Comparison of ENCODE assay signal across 15 cellular contexts in the genomic region with DNA sequence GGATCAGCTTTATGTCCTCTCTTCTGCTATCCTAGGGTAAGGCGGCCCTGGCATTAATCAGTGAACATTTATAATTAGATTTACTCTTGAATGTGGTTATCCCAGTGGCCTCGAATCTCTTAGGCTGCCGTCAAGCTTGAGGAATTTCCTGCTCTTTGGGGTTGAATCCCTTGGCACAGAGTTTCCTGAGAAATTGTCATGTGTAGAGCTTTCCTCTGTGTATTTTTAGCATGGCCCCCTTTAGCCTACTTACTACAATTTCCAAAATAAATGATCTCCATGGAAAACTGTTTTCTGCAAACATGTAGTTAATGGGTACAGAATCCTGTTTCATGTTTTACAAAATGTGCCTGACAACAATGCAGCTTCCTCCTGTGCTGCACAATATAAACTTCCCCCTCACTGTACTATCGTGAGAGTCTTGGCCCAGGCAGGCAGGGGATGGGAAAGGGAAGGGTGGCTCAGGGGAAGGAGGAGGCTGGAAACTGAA. TPM values are rescaled to one million over a fixed set of nuclear protein-coding genes. Genes with fewer than 3 reads are reported as not detected.
DNase-seq lines count a peak whose midpoint lies in the region; ATAC-seq and TF ChIP-seq lines count a peak whose summit lies in the region.
"Had no signal": no experiment of that assay in that cellular context is flagged by ENCODE, and none has a peak within 500 bp of the region (broad histone marks: within the 10 kb centered on the region; RNA-seq: fewer than 3 reads in every experiment).

No MANE protein-coding gene starts in this region.

- ATAC-seq in gastroesophageal sphincter (peak; percentile 60), psoas muscle (peak in 1 of 4 donors; percentile 15)
- ATAC-seq: GM12878 had no signal

- H3K36me3 ChIP-seq in BLaER1 (peaks cover 92% of the 10 kb centered on the region), gastroesophageal sphincter (no peaks in the 10 kb centered on the region), psoas muscle (ENCODE audit: insufficient read depth in 1 of 2, low read depth in 1 of 2) (no peaks in the 10 kb centered on the region)
- H3K36me3 ChIP-seq in effector memory CD4-positive, alpha-beta T cell (ENCODE audit: control insufficient read depth, insufficient read depth, low read length), result no peaks in the 10 kb centered on the region
- H3K36me3 ChIP-seq: upper lobe of left lung had no signal

- H3K9me3 ChIP-seq in BLaER1 (no peaks in the 10 kb centered on the region), gastroesophageal sphincter (no peaks in the 10 kb centered on the region), psoas muscle (no peaks in the 10 kb centered on the region)
- H3K9me3 ChIP-seq in effector memory CD4-positive, alpha-beta T cell (ENCODE audit: control insufficient read depth, low read length), result no peaks in the 10 kb centered on the region
- H3K9me3 ChIP-seq: upper lobe of left lung had no signal

- H3K4me3 ChIP-seq in BLaER1, result 0 out of 2 replicates have a peak overlapping the region, but pooled peaks have one; percentile 5
- no peak overlapping the region for H3K4me3 ChIP-seq in astrocyte of the spinal cord (ENCODE audit: low read depth, low read length)
- no peak overlapping the region for H3K4me3 ChIP-seq in gastroesophageal sphincter
- H3K4me3 ChIP-seq in psoas muscle, result no peak overlapping the region
- H3K4me3 ChIP-seq in effector memory CD4-positive, alpha-beta T cell (ENCODE audit: insufficient read depth, low read depth, low read length, poor library complexity, severe bottlenecking), result no peak overlapping the region
- H3K4me3 ChIP-seq: GM12878, upper lobe of left lung had no signal

- no peak for TF ChIP-seq EP300 in gastroesophageal sphincter (IDR thresholded peaks at IDR 0.05)

- 80% methylated on average over 4 of the region's 4 CpGs; no CpG with 5 or more reads in 1 of the 2 donors for WGBS in gastroesophageal sphincter (ENCODE audit: low coverage in 1 of 2), 2 donors
- WGBS in psoas muscle, 3 donors, result 34 to 59% (median 37%) methylated on average over 4 of the region's 4 CpGs

- peak overlapping the region; percentile 81 for H3K4me2 ChIP-seq in BLaER1

- DNase-seq in astrocyte of the spinal cord (ENCODE audit: low read depth, low spot score), result peak; percentile 22
- no peak for DNase-seq in psoas muscle
- no peak for DNase-seq in COR-L47 (lab: John Stamatoyannopoulos, UW)
- no peak for DNase-seq in head of caudate nucleus
- DNase-seq in KBM-7, result no peak
- DNase-seq in effector memory CD4-positive, alpha-beta T cell, result no peak
- DNase-seq: activated CD4-positive, alpha-beta T cell treated with anti-CD3 and anti-CD28 coated beads, Interleukin-2, amount 10 ng/mL, durations not matched to agents 24 days and 14 days; activated T-cell treated with anti-CD3 and anti-CD28 coated beads, Interleukin-2, amount 50 U/mL, for 1 hour; Karpas-422; NCI-H1930; occipital lobe; upper lobe of left lung had no signal

- H3K9ac ChIP-seq in BLaER1, result peak overlapping the region; percentile 60

- no peak for TF ChIP-seq POLR2A in gastroesophageal sphincter (IDR thresholded peaks at IDR 0.05)

- intact Hi-C loops in psoas muscle (cut with DNase I) (no loop called here), head of caudate nucleus (cut with DNase I) (no loop called here)

- H4K20me1 ChIP-seq in BLaER1, result no peaks in the 10 kb centered on the region

- H3K4me1 ChIP-seq in BLaER1 (peaks cover 36% of the 10 kb centered on the region), gastroesophageal sphincter (peaks cover 0 to 7% (median 0%) of the 10 kb centered on the region in 3 donors), psoas muscle (peaks cover 17% of the 10 kb centered on the region)
- no peaks in the 10 kb centered on the region for H3K4me1 ChIP-seq in effector memory CD4-positive, alpha-beta T cell (ENCODE audit: control insufficient read depth, insufficient read depth, low read length, poor library complexity, severe bottlenecking)

- H3K27me3 ChIP-seq in BLaER1, result no peaks in the 10 kb centered on the region
- H3K27me3 ChIP-seq in gastroesophageal sphincter, result no peaks in the 10 kb centered on the region
- H3K27me3 ChIP-seq in psoas muscle (ENCODE audit: insufficient read depth in 3 of 3, low read length in 2 of 3), result no peaks in the 10 kb centered on the region
- H3K27me3 ChIP-seq in effector memory CD4-positive, alpha-beta T cell (replicated peaks; ENCODE audit: control insufficient read depth, insufficient read depth, low read length, poor library complexity, severe bottlenecking), result no peaks in the 10 kb centered on the region
- H3K27me3 ChIP-seq: upper lobe of left lung had no signal

- in situ Hi-C loops in astrocyte of the spinal cord (cut with HindIII; ENCODE audit: low sequenced_read_pairs), result no loop called here
- in situ Hi-C loops in KBM-7 (cut with MboI; ENCODE audit: low pct_unique_long_range_greater_than_20kb, low sequenced_read_pairs), result no loop called here

- no peak for TF ChIP-seq CTCF in astrocyte of the spinal cord (IDR thresholded peaks at IDR 0.05; ENCODE audit: low read depth, low read length)
- no peak for TF ChIP-seq CTCF in gastroesophageal sphincter (IDR thresholded peaks at IDR 0.05)
- TF ChIP-seq CTCF in psoas muscle (IDR thresholded peaks at IDR 0.05), result no peak

- H3K27ac ChIP-seq in BLaER1 (peak overlapping the region; percentile 33), gastroesophageal sphincter (peak overlapping the region in 3 of 4 donors; percentile 19 to 66 (median 28)), psoas muscle (peak overlapping the region; percentile 14)
- no peak overlapping the region for H3K27ac ChIP-seq in effector memory CD4-positive, alpha-beta T cell (ENCODE audit: insufficient read depth, low read length, poor library complexity, severe bottlenecking)

RNA-seq across cellular contexts. Expression of gene NCAPH, which starts 18.1 kb away (rescaled TPM):
- total RNA-seq in gastroesophageal sphincter (under 1 TPM in 3 of 4 donors, not detected in 1; 0.40 to 0.59 (median 0.54) TPM), psoas muscle (under 1 TPM; 0.32 to 0.62 (median 0.51) TPM)
- polyA plus RNA-seq in psoas muscle, result under 1 TPM; 0.30 to 0.43 (median 0.31) TPM

RNA-seq across cellular contexts. Expression of gene ITPRIPL1, which starts 28.5 kb away (rescaled TPM):
- total RNA-seq in gastroesophageal sphincter, result 1 to 10 TPM in 1 of 4 donors, under 1 TPM in 2, not detected in 1; 0.27 to 1.0 (median 0.89) TPM
- 1 to 10 TPM in 2 of 4 donors, under 1 TPM in 2; 0.42 to 1.2 (median 0.92) TPM for total RNA-seq in psoas muscle
- under 1 TPM; 0.31 to 0.60 (median 0.38) TPM for polyA plus RNA-seq in psoas muscle

RNA-seq across cellular contexts. Expression of gene SNRNP200, which starts 48.3 kb away (rescaled TPM):
- total RNA-seq in gastroesophageal sphincter (100 to 1,000 TPM in 2 of 4 donors, 10 to 100 TPM in 2; 63.4 to 108 (median 98.3) TPM), psoas muscle (10 to 100 TPM; 61.1 to 83.1 (median 77.6) TPM)
- polyA plus RNA-seq in psoas muscle, result 10 to 100 TPM; 47.6 to 73.7 (median 69.5) TPM
